ENCODE assay signal across 8 cellular contexts in the genomic region with DNA sequence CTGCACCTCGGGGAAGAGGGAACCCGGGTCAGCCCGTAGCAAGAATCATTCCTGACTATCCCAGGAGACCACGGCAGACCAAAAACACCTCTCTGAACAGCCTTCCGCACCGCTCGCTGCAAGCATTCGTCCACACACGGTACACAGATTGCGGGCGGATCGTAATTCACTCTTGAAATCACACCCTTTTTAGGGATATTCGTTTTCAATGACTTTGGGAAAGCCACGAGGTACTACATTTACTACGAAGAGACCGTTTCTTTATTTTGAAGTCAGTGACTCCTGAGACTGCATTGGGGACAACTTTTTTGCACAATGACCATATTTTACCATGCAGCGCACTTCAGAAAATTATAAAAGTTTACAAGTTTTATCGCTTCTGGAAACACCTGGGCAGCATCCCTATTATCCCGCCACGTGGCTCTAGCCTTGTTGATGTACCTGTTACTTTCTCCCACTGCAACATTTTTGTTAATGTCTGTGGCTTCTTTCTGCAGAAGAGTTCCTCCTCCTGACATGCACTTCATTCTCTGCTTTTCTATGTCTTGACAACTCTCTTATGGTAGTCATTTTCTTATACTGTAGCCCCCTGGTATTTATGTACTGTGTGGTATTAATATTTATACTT. TPM values are rescaled to one million over a fixed set of nuclear protein-coding genes. Genes with fewer than 3 reads are reported as not detected.
DNase-seq lines count a peak whose midpoint lies in the region; ATAC-seq and TF ChIP-seq lines count a peak whose summit lies in the region.

No MANE protein-coding gene starts in this region.

- no peaks in the 10 kb centered on the region for H3K27me3 ChIP-seq in mammary epithelial cell (ENCODE audit: insufficient read depth, low read length)
- H3K27me3 ChIP-seq in mesenchymal stem cell (ENCODE audit: control insufficient read depth in 1 of 2, insufficient read depth in 1 of 2, low read length in 2 of 2) = no peaks in the 10 kb centered on the region
- H3K27me3 ChIP-seq in upper lobe of left lung = peaks cover 0 to 8% (median 3%) of the 10 kb centered on the region in 4 donors

- H3K9me3 ChIP-seq in mammary epithelial cell (replicated peaks; ENCODE audit: insufficient read depth, low read length) (no peaks in the 10 kb centered on the region), mesenchymal stem cell (ENCODE audit: control insufficient read depth, low read length) (no peaks in the 10 kb centered on the region), upper lobe of left lung (no peaks in the 10 kb centered on the region)

- H2BK120ac ChIP-seq in mesenchymal stem cell (ENCODE audit: low read depth, low read length) = no peak overlapping the region

- CTCF ChIA-PET in mammary epithelial cell (lab: Charles Lee; ENCODE audit: low non-redundant PET) = no interaction called here

- dilution Hi-C loops in mammary epithelial cell (cut with HindIII; ENCODE audit: low sequenced_read_pairs) = no loop called here

- H4K91ac ChIP-seq in mesenchymal stem cell (ENCODE audit: low read length) = no peak overlapping the region

- H3K4me3 ChIP-seq in mammary epithelial cell (replicated peaks in 1 of 3; ENCODE audit: insufficient read depth in 1 of 3, low read depth in 2 of 3, low read length in 3 of 3) = peak overlapping the region; percentile 60 to 75 (median 69)
- peak overlapping the region; percentile 79 to 89 for H3K4me3 ChIP-seq in mesenchymal stem cell (ENCODE audit: insufficient read depth in 1 of 2, low read depth in 1 of 2, low read length in 2 of 2)
- peak overlapping the region; percentile 74 to 94 (median 88) for H3K4me3 ChIP-seq in upper lobe of left lung

- H3K27ac ChIP-seq in mammary epithelial cell (ENCODE audit: insufficient read depth, low read depth, low read length) (peak overlapping the region; percentile 72), mesenchymal stem cell (ENCODE audit: low read length, poor library complexity, severe bottlenecking) (peak overlapping the region; percentile 22), upper lobe of left lung (peak overlapping the region; percentile 95 to 99 (median 96))

- 2% methylated on average over 17 of the region's 20 CpGs for WGBS in mammary epithelial cell (ENCODE audit: low coverage, missing lambda C conversion rate)
- 4% methylated on average over 20 of the region's 20 CpGs for WGBS in mesenchymal stem cell
- 4 to 10% methylated on average over 8 to 20 of the region's 20 CpGs for WGBS in upper lobe of left lung, 2 donors

- DNase-seq in NCI-H1092 treated with DMSO at 0.1 percent for 48 hours (lab: John Stamatoyannopoulos, UW) = peak; percentile 82
- no peak for DNase-seq in NCI-H1092 (lab: John Stamatoyannopoulos, UW)
- DNase-seq in M059J (ENCODE audit: low read depth) = peak; percentile 66
- peak; percentile 59 for DNase-seq in mammary epithelial cell
- peak; percentile 48 for DNase-seq in mesenchymal stem cell
- DNase-seq in upper lobe of left lung = no peak

- H2AK5ac ChIP-seq in mesenchymal stem cell (ENCODE audit: low read length, severe bottlenecking) = no peak overlapping the region

- in situ Hi-C loops in mammary epithelial cell (cut with MboI; ENCODE audit: low sequenced_read_pairs in 2 of 2) = no loop called here

- ATAC-seq in upper lobe of left lung (ENCODE audit: low FRiP score in 2 of 2) (no peak), GM19351 (IDR thresholded peaks at IDR 0.05; ENCODE audit: unreplicated experiment) (no peak), GM21360 (IDR thresholded peaks at IDR 0.05; ENCODE audit: unreplicated experiment) (no peak)

- H3K18ac ChIP-seq in mesenchymal stem cell (ENCODE audit: low read depth in 1 of 2, low read length in 2 of 2) = peak overlapping the region; percentile 8 to 90

- H3K4ac ChIP-seq in mesenchymal stem cell (ENCODE audit: low read depth in 1 of 2, low read length in 2 of 2) = peak overlapping the region in 1 of 2 experiments; percentile 69

- H3K4me1 ChIP-seq in mammary epithelial cell (ENCODE audit: insufficient read depth, low read length) (peaks cover 10% of the 10 kb centered on the region), mesenchymal stem cell (ENCODE audit: control insufficient read depth, insufficient read depth, low read depth, low read length) (peaks cover 1% of the 10 kb centered on the region), upper lobe of left lung (peaks cover 13 to 25% (median 18%) of the 10 kb centered on the region in 4 donors)

- no peak for TF ChIP-seq CTCF in mammary epithelial cell (conservative IDR thresholded peaks at IDR 0.05 in 1 of 2, IDR thresholded peaks at IDR 0.05 in 1 of 2; ENCODE audit: extremely low read depth in 1 of 2, insufficient read depth in 1 of 2, low read depth in 1 of 2, low read length in 2 of 2)
- TF ChIP-seq CTCF in upper lobe of left lung (IDR thresholded peaks at IDR 0.05) = no peak

- no TSS peak for BruUV-seq in mammary epithelial cell (replicated peaks; lab: Mats Ljungman, UMichigan)

- peak overlapping the region in 1 of 2 experiments; percentile 26 for H3K14ac ChIP-seq in mesenchymal stem cell (ENCODE audit: low read length in 2 of 2)

- H3K79me2 ChIP-seq in mammary epithelial cell (ENCODE audit: insufficient read depth, low read length) = peaks cover 27% of the 10 kb centered on the region

- H2AFZ ChIP-seq in mammary epithelial cell (ENCODE audit: low read depth, low read length) = peak overlapping the region; percentile 98
- peak overlapping the region; percentile 88 for H2AFZ ChIP-seq in mesenchymal stem cell (ENCODE audit: low read depth, low read length)

- H2BK15ac ChIP-seq in mesenchymal stem cell (ENCODE audit: low read depth, poor library complexity, severe bottlenecking) = peak overlapping the region; percentile 100

- no peak overlapping the region for H4K8ac ChIP-seq in mesenchymal stem cell (ENCODE audit: low read length)

- no peak overlapping the region for H2BK5ac ChIP-seq in mesenchymal stem cell (ENCODE audit: low read depth, low read length, poor library complexity, severe bottlenecking)

- H3K23ac ChIP-seq in mesenchymal stem cell (ENCODE audit: low read length in 2 of 2) = no peak overlapping the region

- intact Hi-C loops in mammary epithelial cell (cut with micrococcal nuclease) = loop anchor here (2.0 to 5.0 kb wide), 3 partner anchors 91 to 422 kb away; no protein-coding TSS in a partner anchor

- H2BK12ac ChIP-seq in mesenchymal stem cell (ENCODE audit: low read length in 2 of 2) = no peak overlapping the region

- no peaks in the 10 kb centered on the region for H4K20me1 ChIP-seq in mammary epithelial cell (ENCODE audit: insufficient read depth, low read length)

- H3K9ac ChIP-seq in mammary epithelial cell (ENCODE audit: insufficient read depth, low read length) = peak overlapping the region; percentile 93
- H3K9ac ChIP-seq in mesenchymal stem cell (ENCODE audit: low read length) = peak overlapping the region; percentile 88

- H3K4me2 ChIP-seq in mammary epithelial cell (ENCODE audit: insufficient read depth, low read depth, low read length) (peak overlapping the region; percentile 86), mesenchymal stem cell (ENCODE audit: low read length, poor library complexity, severe bottlenecking) (peak overlapping the region; percentile 93)

- H3K36me3 ChIP-seq in mammary epithelial cell (ENCODE audit: insufficient read depth, low read length) (no peaks in the 10 kb centered on the region), mesenchymal stem cell (ENCODE audit: control insufficient read depth in 1 of 2, insufficient read depth in 2 of 2, low read depth in 1 of 2, low read length in 2 of 2) (no peaks in the 10 kb centered on the region), upper lobe of left lung (no peaks in the 10 kb centered on the region)

- H3K79me1 ChIP-seq in mesenchymal stem cell (replicated peaks; ENCODE audit: low read length, poor library complexity, severe bottlenecking) = no peaks in the 10 kb centered on the region

- no peak for TF ChIP-seq POLR2A in upper lobe of left lung (IDR thresholded peaks at IDR 0.05)

- TF ChIP-seq EP300 in upper lobe of left lung (IDR thresholded peaks at IDR 0.05) = no peak

RNA-seq across cellular contexts. Expression of gene AKT3, which starts 1.2 kb away (rescaled TPM):
- 17.0 and 35.8 TPM in 2 replicates for total RNA-seq in M059J (2014; rRNA removed; shearing (Covaris generic))
- total RNA-seq in mammary epithelial cell = 10 to 100 TPM in 1 of 2 donors, 1 to 10 TPM in 1; 9.3 to 16.2 TPM
- polyA plus RNA-seq in mammary epithelial cell = 11.2 TPM
- polyA minus RNA-seq in mammary epithelial cell = 57.8 TPM
- polyA plus RNA-seq in mesenchymal stem cell (2013, experiment 1 of 2) = 32.9 TPM
- 34.8 TPM for polyA plus RNA-seq in mesenchymal stem cell (2013, experiment 2 of 2)
- total RNA-seq in upper lobe of left lung = 10 to 100 TPM; 23.0 to 51.2 (median 46.8) TPM

Comparison
In these comparisons a context has a peak if more than half of its experiments do, and no peak if none do; other contexts are left out.
1. DNase-seq: peak in NCI-H1092 treated with DMSO at 0.1 percent for 48 hours (single experiment), M059J (single experiment), mammary epithelial cell (single experiment) and mesenchymal stem cell (single experiment); none in NCI-H1092 (single experiment) and upper lobe of left lung (0 of 2).
2. H3K27ac ChIP-seq: peak in every context shown above with its lines; median percentile 96 in upper lobe of left lung; 72 in mammary epithelial cell; 22 in mesenchymal stem cell.
3. Peak in every context shown above with its lines, with median percentiles within 50 percentile points of each other: H3K4me3 ChIP-seq.